Comparison of ENCODE assay signal across 7 cellular contexts in genomic region chr9:33415152-33416038, GRCh38. TPM values are rescaled to one million over a fixed set of nuclear protein-coding genes. Genes with fewer than 3 reads are reported as not detected.
DNase-seq lines count a peak whose midpoint lies in the region; ATAC-seq and TF ChIP-seq lines count a peak whose summit lies in the region.

No MANE protein-coding gene starts in this region.

- peak; percentile 77 for TF ChIP-seq CTCF in GM13976 (IDR thresholded peaks at IDR 0.05; ENCODE audit: borderline replicate concordance, control extremely low read depth, extremely low read depth, insufficient read depth, missing control alignments)
- TF ChIP-seq CTCF in RWPE2 (IDR thresholded peaks at IDR 0.05; ENCODE audit: poor library complexity, severe bottlenecking) = peak; percentile 75
- TF ChIP-seq CTCF in glutamatergic neuron (IDR thresholded peaks at IDR 0.05; ENCODE audit: partially characterized antibody, unreplicated experiment) = peak; percentile 61
- TF ChIP-seq CTCF in psoas muscle (IDR thresholded peaks at IDR 0.05) = peak; percentile 75

- H3K4me1 Mint-ChIP-seq in glutamatergic neuron (ENCODE audit: low read depth, unreplicated experiment) = no peaks in the 10 kb centered on the region

- ATAC-seq in RWPE2 (ENCODE audit: low read depth) (peak; percentile 72), psoas muscle (peak; percentile 78 to 91 (median 85)), aorta (ENCODE audit: low FRiP score) (peak; percentile 76)

- H3K27me3 ChIP-seq in RWPE2 (ENCODE audit: insufficient read depth, poor library complexity, severe bottlenecking) (no peaks in the 10 kb centered on the region), psoas muscle (ENCODE audit: insufficient read depth in 3 of 3, low read length in 2 of 3) (no peaks in the 10 kb centered on the region), aorta (ENCODE audit: control insufficient read depth in 1 of 2, insufficient read depth in 2 of 2, low read length in 1 of 2) (no peaks in the 10 kb centered on the region)

- WGBS in psoas muscle, 3 donors = 32 to 49% (median 37%) methylated on average over 16 to 17 of the region's 17 CpGs
- WGBS in aorta, 2 donors = 40 to 44% methylated on average over 17 of the region's 17 CpGs

- H3K27ac ChIP-seq in RWPE2 (ENCODE audit: poor library complexity, severe bottlenecking) (no peak overlapping the region), psoas muscle (no peak overlapping the region), aorta (ENCODE audit: low read depth in 1 of 2, low read length in 2 of 2) (no peak overlapping the region)

- no peak overlapping the region for H3K27ac Mint-ChIP-seq in glutamatergic neuron (ENCODE audit: unreplicated experiment)

- in situ Hi-C loops in GM13976 (cut with MboI; ENCODE audit: low sequenced_read_pairs, unreplicated experiment) = no loop called here

- H3K36me3 ChIP-seq in RWPE2 (ENCODE audit: low read depth) (no peaks in the 10 kb centered on the region), psoas muscle (ENCODE audit: insufficient read depth in 1 of 2, low read depth in 1 of 2) (no peaks in the 10 kb centered on the region), aorta (ENCODE audit: control insufficient read depth in 1 of 2, insufficient read depth in 2 of 2, low read length in 1 of 2) (no peaks in the 10 kb centered on the region)

- no peak overlapping the region for H3K4me3 Mint-ChIP-seq in glutamatergic neuron (ENCODE audit: unreplicated experiment)

- no peak overlapping the region for H3K4me3 ChIP-seq in RWPE2 (ENCODE audit: severe bottlenecking)
- H3K4me3 ChIP-seq in psoas muscle = no peak overlapping the region
- no peak overlapping the region for H3K4me3 ChIP-seq in aorta (ENCODE audit: low read length in 2 of 2)

- peaks cover 5% of the 10 kb centered on the region for H3K27me3 Mint-ChIP-seq in glutamatergic neuron (ENCODE audit: unreplicated experiment)

- DNase-seq in GM13976 (ENCODE audit: low spot score) (peak; percentile 85), HS-27A (ENCODE audit: low read depth) (peak; percentile 45), RWPE2 (ENCODE audit: low spot score) (no peak), glutamatergic neuron (peak; percentile 70), psoas muscle (peak; percentile 72 to 85), aorta (peak; percentile 79 to 92)
- peak; percentile 89 for DNase-seq in activated naive CD4-positive, alpha-beta T cell treated with Interleukin-2 at 50 U/mL for 16 hours

- H3K4me1 ChIP-seq in RWPE2 (ENCODE audit: insufficient read depth, poor library complexity, severe bottlenecking) = peaks cover 32% of the 10 kb centered on the region
- H3K4me1 ChIP-seq in psoas muscle = no peaks in the 10 kb centered on the region
- H3K4me1 ChIP-seq in aorta (ENCODE audit: control insufficient read depth in 1 of 2, insufficient read depth in 2 of 2, low read length in 2 of 2) = no peaks in the 10 kb centered on the region

- intact Hi-C loops in psoas muscle (cut with DNase I) (loop anchor here in 1 of 2 donors (2.0 kb wide), 1 partner anchor 39 kb away; no protein-coding TSS in a partner anchor), aorta (cut with DNase I) (loop anchor here (1.0 to 2.0 kb wide), 2 partner anchors 40 to 41 kb away; no protein-coding TSS in a partner anchor)

- no peaks in the 10 kb centered on the region for H3K36me3 Mint-ChIP-seq in glutamatergic neuron (ENCODE audit: unreplicated experiment)

- H3K9me3 ChIP-seq in RWPE2 (ENCODE audit: severe bottlenecking) (no peaks in the 10 kb centered on the region), psoas muscle (no peaks in the 10 kb centered on the region), aorta (ENCODE audit: control insufficient read depth, low read length) (no peaks in the 10 kb centered on the region)

- H3K9me3 Mint-ChIP-seq in glutamatergic neuron (ENCODE audit: unreplicated experiment) = no peaks in the 10 kb centered on the region

RNA-seq across cellular contexts. Expression of gene AQP7, which starts 13.0 kb away (rescaled TPM):
- total RNA-seq in glutamatergic neuron (ENCODE audit: unreplicated experiment) (not detected), psoas muscle (10 to 100 TPM in 3 of 4 donors, 1 to 10 TPM in 1; 8.6 to 45.0 (median 15.7) TPM), aorta (1 to 10 TPM; 2.7 to 9.1 TPM)
- polyA plus RNA-seq in psoas muscle (10 to 100 TPM in 2 of 3 donors, 1 to 10 TPM in 1; 8.6 to 10.8 (median 10.7) TPM), aorta (10 to 100 TPM in 1 of 2 donors, 1 to 10 TPM in 1; 1.4 to 12.0 TPM)

RNA-seq across cellular contexts. Expression of gene AQP3, which starts 32.0 kb away (rescaled TPM):
- 2.9 TPM for total RNA-seq in glutamatergic neuron (ENCODE audit: unreplicated experiment)
- total RNA-seq in psoas muscle = 10 to 100 TPM in 2 of 4 donors, 1 to 10 TPM in 2; 4.7 to 12.0 (median 8.4) TPM
- polyA plus RNA-seq in psoas muscle = 1 to 10 TPM; 2.5 to 3.6 (median 3.1) TPM
- total RNA-seq in aorta = 1 to 10 TPM; 2.8 to 6.0 TPM
- polyA plus RNA-seq in aorta = 1 to 10 TPM; 2.8 to 9.3 TPM

RNA-seq across cellular contexts. Expression of gene NOL6, which starts 58.3 kb away (rescaled TPM):
- total RNA-seq in glutamatergic neuron (ENCODE audit: unreplicated experiment) (25.6 TPM), psoas muscle (10 to 100 TPM; 18.8 to 39.9 (median 33.1) TPM), aorta (10 to 100 TPM; 20.2 to 24.3 TPM)
- polyA plus RNA-seq in psoas muscle (10 to 100 TPM; 24.6 to 37.2 (median 34.3) TPM), aorta (10 to 100 TPM in 1 of 2 donors, 1 to 10 TPM in 1; 5.9 to 26.5 TPM)
